22 cellular contexts compared by ENCODE assay signal in the genomic region with DNA sequence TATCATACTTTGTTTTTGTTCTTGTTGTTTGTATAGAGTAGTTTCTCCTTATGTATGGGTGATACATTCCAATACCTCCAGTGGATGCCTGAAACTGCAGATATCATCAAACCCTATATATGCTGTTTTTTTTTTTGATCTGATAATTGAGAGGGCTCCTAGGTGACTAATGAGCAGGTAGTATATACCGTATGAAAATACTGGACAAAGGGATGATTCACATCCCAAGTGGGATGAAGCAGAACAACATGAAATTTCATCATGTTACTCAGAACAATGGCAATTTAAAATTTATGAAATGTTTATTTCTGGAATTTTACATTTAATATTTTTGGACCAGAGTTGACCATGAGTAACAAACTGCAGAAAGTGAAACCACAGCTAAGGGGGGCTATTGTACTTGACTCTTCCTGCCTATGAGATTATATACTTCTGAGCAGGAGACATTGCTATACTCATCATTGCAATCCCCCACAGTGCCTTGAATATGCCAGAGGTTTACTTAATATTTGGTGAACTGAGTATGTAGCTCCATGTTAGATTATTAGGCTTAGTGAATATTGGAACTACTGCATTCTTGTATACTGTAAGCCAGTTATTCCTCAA.
A peak's percentile ranks its signal among the peaks of the same experiment; 100 is the strongest.
DNase-seq lines count a peak whose midpoint lies in the region; ATAC-seq, FAIRE-seq and TF ChIP-seq lines count a peak whose summit lies in the region.
"Had no signal": no experiment of that assay in that cellular context is flagged by ENCODE, and none has a peak within 500 bp of the region (broad histone marks: within the 10 kb centered on the region; RNA-seq: fewer than 3 reads in every experiment).

No MANE protein-coding gene starts in this region.

- H3F3A ChIP-seq in smooth muscle cell (ENCODE audit: low read depth) = no peaks in the 10 kb centered on the region

- no peaks in the 10 kb centered on the region for H3K27me3 Mint-ChIP-seq in MCF 10A (ENCODE audit: insufficient read depth, unreplicated experiment)

- no peak overlapping the region for H3K27ac Mint-ChIP-seq in MCF 10A (ENCODE audit: low read depth, unreplicated experiment)
- H3K27ac Mint-ChIP-seq: CD8-positive, alpha-beta T cell; HFFc6 had no signal

- 86 to 88% methylated on average over 1 of the region's 1 CpG for WGBS in lower leg skin, 2 donors
- 90% methylated on average over 1 of the region's 1 CpG for WGBS in smooth muscle cell (ENCODE audit: low lambda C conversion rate)
- WGBS in right lobe of liver (ENCODE audit: insufficient coverage, low coverage, low lambda C conversion rate, missing lambda C conversion rate) = 77% methylated on average over 1 of the region's 1 CpG

- POLR2A ChIA-PET in MCF 10A (lab: Yijun Ruan, JAX) = interaction anchor here (1.4 kb wide), 1 partner anchor 13 kb away, joined by 5 read pairs; no protein-coding TSS in a partner anchor

- H3K9me3 ChIP-seq in breast epithelium = peaks cover 11 to 14% of the 10 kb centered on the region in 2 donors
- H3K9me3 ChIP-seq in smooth muscle cell (replicated peaks; ENCODE audit: low read depth) = peaks cover 10% of the 10 kb centered on the region
- H3K9me3 ChIP-seq in right lobe of liver = peaks cover 0 to 5% (median 0%) of the 10 kb centered on the region in 4 donors

- no peaks in the 10 kb centered on the region for H3K36me3 ChIP-seq in breast epithelium
- no peaks in the 10 kb centered on the region for H3K36me3 ChIP-seq in bronchial epithelial cell (ENCODE audit: control insufficient read depth, insufficient read depth, low read length)
- no peaks in the 10 kb centered on the region for H3K36me3 ChIP-seq in smooth muscle cell (ENCODE audit: low read depth)
- no peaks in the 10 kb centered on the region for H3K36me3 ChIP-seq in right lobe of liver

- peak; percentile 7 for DNase-seq in MCF 10A (ENCODE audit: unreplicated experiment)
- DNase-seq in breast epithelium (ENCODE audit: low spot score in 2 of 2) = no peak
- peak; percentile 33 for DNase-seq in bronchial epithelial cell (ENCODE audit: low read depth)
- no peak for DNase-seq in epithelial cell of prostate (ENCODE audit: low read depth, low spot score)
- DNase-seq in lower leg skin (ENCODE audit: low spot score in 2 of 2) = no peak
- no peak for DNase-seq in smooth muscle cell (lab: John Stamatoyannopoulos, UW; ENCODE audit: unreplicated experiment)
- DNase-seq in right lobe of liver = no peak
- DNase-seq: CD8-positive, alpha-beta T cell; COR-L47; DMS153; DMS79 treated with DMSO at 0.1 percent for 48 hours; EL; GDM1; HCEC 1CT; HFFc6 had no signal

- H3K9ac ChIP-seq in smooth muscle cell (ENCODE audit: low read depth) = no peak overlapping the region

- CTCF ChIA-PET in MCF 10A (lab: Yijun Ruan, JAX) = no interaction called here

- no TSS peak for BruUV-seq in MCF 10A (replicated peaks; lab: Mats Ljungman, UMichigan)

- no peak overlapping the region for H2AFZ ChIP-seq in smooth muscle cell (ENCODE audit: low read depth)

- no peaks in the 10 kb centered on the region for H4K20me1 ChIP-seq in smooth muscle cell (ENCODE audit: low read depth)

- H3K4me2 ChIP-seq in smooth muscle cell = no peak overlapping the region

- H3K36me3 Mint-ChIP-seq in MCF 10A (ENCODE audit: insufficient read depth, unreplicated experiment) = no peaks in the 10 kb centered on the region
- H3K36me3 Mint-ChIP-seq: CD14-positive monocyte; CD8-positive, alpha-beta T cell had no signal

- no peak overlapping the region for H3K27ac ChIP-seq in breast epithelium
- H3K27ac ChIP-seq in epithelial cell of prostate = peak overlapping the region; percentile 24
- no peak overlapping the region for H3K27ac ChIP-seq in smooth muscle cell (ENCODE audit: low read depth)
- no peak overlapping the region for H3K27ac ChIP-seq in right lobe of liver
- H3K27ac ChIP-seq: 22Rv1 had no signal

- H3K27me3 ChIP-seq in breast epithelium = no peaks in the 10 kb centered on the region
- no peaks in the 10 kb centered on the region for H3K27me3 ChIP-seq in bronchial epithelial cell (ENCODE audit: control insufficient read depth, insufficient read depth, low read length)
- H3K27me3 ChIP-seq in smooth muscle cell (ENCODE audit: low read depth) = no peaks in the 10 kb centered on the region
- no peaks in the 10 kb centered on the region for H3K27me3 ChIP-seq in right lobe of liver

- intact Hi-C loops in MCF 10A (cut with micrococcal nuclease) (no loop called here), breast epithelium (cut with DNase I; ENCODE audit: low total_unique reads) (no loop called here), lower leg skin (cut with DNase I; ENCODE audit: low total_unique reads) (no loop called here), right lobe of liver (cut with DNase I) (no loop called here)

- H3K9me3 Mint-ChIP-seq in MCF 10A (ENCODE audit: unreplicated experiment) = peaks cover 13% of the 10 kb centered on the region

- TF ChIP-seq POLR2A in breast epithelium (IDR thresholded peaks at IDR 0.05) (no peak), lower leg skin (IDR thresholded peaks at IDR 0.05) (no peak), right lobe of liver (IDR thresholded peaks at IDR 0.05) (no peak)

- no peaks in the 10 kb centered on the region for H3K79me2 ChIP-seq in smooth muscle cell (ENCODE audit: low read depth)

- FAIRE-seq in bronchial epithelial cell (lab: Jason Lieb, UNC) = no peak
- FAIRE-seq: D721Med, GM12892, GM19239, H1 had no signal

- TF ChIP-seq CTCF in MCF 10A (IDR thresholded peaks at IDR 0.05; ENCODE audit: unreplicated experiment) = no peak
- TF ChIP-seq CTCF in breast epithelium (IDR thresholded peaks at IDR 0.05) = no peak
- TF ChIP-seq CTCF in bronchial epithelial cell (IDR thresholded peaks at IDR 0.05; ENCODE audit: insufficient read depth, low read length, severe bottlenecking) = no peak
- no peak for TF ChIP-seq CTCF in lower leg skin (IDR thresholded peaks at IDR 0.05)
- TF ChIP-seq CTCF in smooth muscle cell (IDR thresholded peaks at IDR 0.05; ENCODE audit: borderline replicate concordance, insufficient read depth, poor library complexity, severe bottlenecking) = no peak
- TF ChIP-seq CTCF in right lobe of liver (IDR thresholded peaks at IDR 0.05) = no peak

- no peak overlapping the region for H3K4me3 Mint-ChIP-seq in MCF 10A (ENCODE audit: unreplicated experiment)
- H3K4me3 Mint-ChIP-seq: CD14-positive monocyte; CD8-positive, alpha-beta T cell; HFFc6 had no signal

- H3K4me1 ChIP-seq in breast epithelium (no peaks in the 10 kb centered on the region), smooth muscle cell (ENCODE audit: low read depth) (no peaks in the 10 kb centered on the region), right lobe of liver (no peaks in the 10 kb centered on the region)

- H3K4me3 ChIP-seq in breast epithelium (no peak overlapping the region), bronchial epithelial cell (ENCODE audit: low read depth, low read length) (no peak overlapping the region), lower leg skin (ENCODE audit: low read depth, poor library complexity, severe bottlenecking) (no peak overlapping the region), smooth muscle cell (no peak overlapping the region), right lobe of liver (no peak overlapping the region)

- ATAC-seq in HG02840 (IDR thresholded peaks at IDR 0.05; ENCODE audit: low FRiP score, unreplicated experiment) (no peak), right lobe of liver (no peak)
- ATAC-seq: CD8-positive, alpha-beta T cell had no signal

- no peaks in the 10 kb centered on the region for H3K4me1 Mint-ChIP-seq in MCF 10A (ENCODE audit: insufficient read depth, unreplicated experiment)
- H3K4me1 Mint-ChIP-seq: CD14-positive monocyte had no signal

Comparison
In these comparisons a context has a peak if more than half of its experiments do, and no peak if none do; other contexts are left out.
1. DNase-seq: peak in MCF 10A (single experiment) and bronchial epithelial cell (single experiment); none in breast epithelium (0 of 2), epithelial cell of prostate (single experiment), lower leg skin (0 of 2), smooth muscle cell (single experiment) and right lobe of liver (0 of 3).